17 cellular contexts compared by ENCODE assay signal in genomic region chr17:45104907-45105624, GRCh38. TPM values are rescaled to one million over a fixed set of nuclear protein-coding genes. Genes with fewer than 3 reads are reported as not detected.
DNase-seq lines count a peak whose midpoint lies in the region; ATAC-seq, FAIRE-seq and TF ChIP-seq lines count a peak whose summit lies in the region.
"Had no signal": no experiment of that assay in that cellular context is flagged by ENCODE, and none has a peak within 500 bp of the region (broad histone marks: within the 10 kb centered on the region; RNA-seq: fewer than 3 reads in every experiment).

No MANE protein-coding gene starts in this region.

- no peaks in the 10 kb centered on the region for H3K27me3 ChIP-seq in K562 (ENCODE audit: control insufficient read depth in 2 of 2, insufficient read depth in 2 of 2, low read length in 2 of 2)
- H3K27me3 ChIP-seq in sigmoid colon = no peaks in the 10 kb centered on the region
- no peaks in the 10 kb centered on the region for H3K27me3 ChIP-seq in testis
- H3K27me3 ChIP-seq: hepatocyte, transverse colon had no signal

- peaks cover 8% of the 10 kb centered on the region for H3K27me3 Mint-ChIP-seq in HFFc6 (ENCODE audit: insufficient read depth)
- H3K27me3 Mint-ChIP-seq: brain had no signal

- no peak for FAIRE-seq in K562 (lab: Jason Lieb, UNC)

- H3K4me1 Mint-ChIP-seq in HFFc6 (ENCODE audit: low read depth) = peaks cover 6% of the 10 kb centered on the region
- H3K4me1 Mint-ChIP-seq: brain had no signal

- ATAC-seq in K562 = no peak
- ATAC-seq: left colon had no signal

- TF ChIP-seq POLR2A in K562 (conservative IDR thresholded peaks at IDR 0.05) (no peak), sigmoid colon (IDR thresholded peaks at IDR 0.05) (no peak), testis (IDR thresholded peaks at IDR 0.05) (no peak)

- no peaks in the 10 kb centered on the region for H3K9me3 Mint-ChIP-seq in HFFc6
- H3K9me3 Mint-ChIP-seq: brain; T-helper 2 cell treated with Interferon-gamma antibody and Interleukin-4, amounts not matched to agents 5 μg/mL and 100 μg/mL, for 36 hours had no signal

- BruUV-seq in K562 (replicated peaks; lab: Mats Ljungman, UMichigan) = no TSS peak

- TF ChIP-seq EP300 in K562 (IDR thresholded peaks at IDR 0.05; ENCODE audit: low read length) (no peak), sigmoid colon (IDR thresholded peaks at IDR 0.05) (no peak)

- POLR2A ChIA-PET in K562 (lab: Yijun Ruan, JAX) = interaction anchor here (1.9 kb wide), 1 partner anchor 13 kb away, joined by 6 read pairs; no protein-coding TSS in a partner anchor

- no peaks in the 10 kb centered on the region for H3K79me2 ChIP-seq in K562 (ENCODE audit: control insufficient read depth, insufficient read depth, low read length)
- H3K79me2 ChIP-seq: hepatocyte had no signal

- H2AFZ ChIP-seq in K562 (ENCODE audit: low read depth, low read length) = no peak overlapping the region
- H2AFZ ChIP-seq: hepatocyte had no signal

- intact Hi-C loops in K562 (cut with micrococcal nuclease) = no loop called here
- intact Hi-C loops in sigmoid colon (cut with DNase I) = no loop called here
- intact Hi-C loops in testis (cut with DNase I; ENCODE audit: low total_unique reads) = no loop called here

- peaks cover 16% of the 10 kb centered on the region for H4K20me1 ChIP-seq in K562 (replicated peaks; ENCODE audit: control insufficient read depth, insufficient read depth, low read length)

- H3K4me1 ChIP-seq in K562 (replicated peaks in 1 of 2; ENCODE audit: control insufficient read depth in 2 of 2, insufficient read depth in 2 of 2, low read length in 2 of 2) = no peaks in the 10 kb centered on the region
- H3K4me1 ChIP-seq in sigmoid colon = peaks cover 0 to 40% (median 31%) of the 10 kb centered on the region in 4 donors
- peaks cover 43% of the 10 kb centered on the region for H3K4me1 ChIP-seq in testis
- H3K4me1 ChIP-seq: transverse colon had no signal

- H3K9me3 ChIP-seq in K562 (replicated peaks; ENCODE audit: control insufficient read depth, insufficient read depth, low read depth, low read length) (no peaks in the 10 kb centered on the region), sigmoid colon (no peaks in the 10 kb centered on the region), testis (no peaks in the 10 kb centered on the region)
- H3K9me3 ChIP-seq: transverse colon had no signal

- H3K36me3 ChIP-seq in K562 (ENCODE audit: control insufficient read depth, insufficient read depth, low read length) (peaks cover 85% of the 10 kb centered on the region), sigmoid colon (peaks cover 28 to 87% (median 57%) of the 10 kb centered on the region in 4 donors), testis (ENCODE audit: low read depth, missing control alignments) (no peaks in the 10 kb centered on the region)

- 0 out of 4 replicates have a peak overlapping the region, but pooled peaks of 1 of the 2 experiments have one; percentile 48 for H3K9ac ChIP-seq in K562 (ENCODE audit: insufficient read depth in 1 of 2, low read depth in 2 of 2, low read length in 2 of 2)

- in situ Hi-C loops in K562 (cut with MboI) = loop anchor here (5.0 kb wide), 1 partner anchor 183 kb away; no protein-coding TSS in a partner anchor

- DNase-seq in HFFc6 (no peak), K562 (ENCODE audit: extremely low read depth in 1 of 4, low spot score in 3 of 4) (no peak), sigmoid colon (no peak), GDM1 (lab: John Stamatoyannopoulos, UW) (no peak), testis (no peak)
- DNase-seq: activated naive CD4-positive, alpha-beta T cell treated with anti-CD3 and anti-CD28 coated beads, Interleukin-2, amount 50 U/mL, for 16 hours; DMS53; Kasumi-1; left colon; NCI-H2171 treated with DMSO at 0.1 percent for 48 hours; nucleus accumbens; SHP77; transverse colon had no signal

- 91% methylated on average over 13 of the region's 17 CpGs for WGBS in K562 (ENCODE audit: insufficient coverage, low coverage, missing lambda C conversion rate)
- WGBS in sigmoid colon, 2 donors = 80 to 88% methylated on average over 17 of the region's 17 CpGs
- 80 to 81% methylated on average over 14 to 17 of the region's 17 CpGs for WGBS in testis, 2 donors

- H3K27ac ChIP-seq in K562 (ENCODE audit: extremely low read depth, low read depth, low read length) (no peak overlapping the region), sigmoid colon (peak overlapping the region; percentile 5 to 87 (median 32)), testis (peak overlapping the region in 1 of 2 donors; percentile 77)
- H3K27ac ChIP-seq: C4-2B, hepatocyte, transverse colon had no signal

- H3K4me3 ChIP-seq in K562 (no peak overlapping the region), sigmoid colon (no peak overlapping the region), testis (no peak overlapping the region)
- H3K4me3 ChIP-seq: hepatocyte, transverse colon had no signal

- peak; percentile 38; the same call in 1 of the 2 replicates for TF ChIP-seq CTCF in HFFc6 (IDR thresholded peaks at IDR 0.05)
- TF ChIP-seq CTCF in K562 (IDR thresholded peaks at IDR 0.05 in 2 of 3, conservative IDR thresholded peaks at IDR 0.05 in 1 of 3; ENCODE audit: insufficient read depth in 2 of 3, low read depth in 1 of 3, low read length in 3 of 3) = 0 out of 6 replicates have a peak, but pooled peaks of 1 of the 3 experiments have one; percentile 33
- TF ChIP-seq CTCF in sigmoid colon (IDR thresholded peaks at IDR 0.05) = no peak
- TF ChIP-seq CTCF in testis (IDR thresholded peaks at IDR 0.05) = no peak

- no peak overlapping the region for H3K4me2 ChIP-seq in K562 (ENCODE audit: insufficient read depth, low read length)
- H3K4me2 ChIP-seq: hepatocyte had no signal

- TF ChIP-seq RAD21 in K562 (CRISPR knock-in tag; conservative IDR thresholded peaks at IDR 0.05 in 1 of 2, IDR thresholded peaks at IDR 0.05 in 1 of 2) = no peak

- H3K9me1 ChIP-seq in K562 (ENCODE audit: control insufficient read depth, insufficient read depth, low read length) = no peaks in the 10 kb centered on the region

- no peak overlapping the region for H3K4me3 Mint-ChIP-seq in HFFc6
- H3K4me3 Mint-ChIP-seq: brain; T-helper 2 cell treated with Interferon-gamma antibody and Interleukin-4, amounts not matched to agents 5 μg/mL and 100 μg/mL, for 36 hours had no signal

- H3K36me3 Mint-ChIP-seq in HFFc6 (ENCODE audit: low read depth) = peaks cover 25% of the 10 kb centered on the region

- H3K27ac Mint-ChIP-seq in HFFc6 = no peak overlapping the region
- H3K27ac Mint-ChIP-seq: T-helper 2 cell treated with Interferon-gamma antibody and Interleukin-4, amounts not matched to agents 5 μg/mL and 100 μg/mL, for 36 hours had no signal

- CTCF ChIA-PET in K562 (lab: Yijun Ruan, JAX; ENCODE audit: low intra/inter-chr PET ratio) = no interaction called here

RNA-seq across cellular contexts. Expression of gene PLCD3, which starts 27.2 kb away (rescaled TPM):
- 100 to 1,000 TPM in 1 of 6 experiments, 10 to 100 TPM in 5; 77.2 to 112 (median 83.8) TPM for total RNA-seq in HFFc6 (2021; fragmentation: NEBNext Ultra II Directional; extraction: Animal tissue kit (Norgen Biotek cat#: 25700))
- total RNA-seq in K562 (2011; cell fraction: chromatin; rRNA removed; ENCODE audit: low replicate concordance) = 4.5 and 16.3 TPM in 2 replicates
- 10.4 and 13.0 TPM in 2 replicates for total RNA-seq in K562 (2011; cell fraction: nucleolus; rRNA removed)
- total RNA-seq in K562 (2011; cell fraction: nucleoplasm; rRNA removed) = 4.2 and 4.8 TPM in 2 replicates
- 7.5 and 8.8 TPM in 2 replicates for total RNA-seq in K562 (2014; rRNA removed)
- total RNA-seq in K562 (2014; rRNA removed; fragmentation: Illumina TruSeq; extraction: Trizol) = 2.4 and 2.5 TPM in 2 replicates
- 4.0 and 4.6 TPM in 2 replicates for total RNA-seq in K562 (2015; rRNA removed; fragmentation: Illumina TruSeq; extraction: Trizol)
- 22.6 and 22.9 TPM in 2 replicates for total RNA-seq in K562 (2021)
- 8.1 and 16.5 TPM in 2 replicates for polyA plus RNA-seq in K562 (2011; rRNA removed)
- 15.2 and 44.8 TPM in 2 replicates for polyA plus RNA-seq in K562 (2011; cell fraction: cytosol; rRNA removed)
- 10.0 and 23.0 TPM in 2 replicates for polyA plus RNA-seq in K562 (2011; cell fraction: nucleus; rRNA removed)
- 13.0 and 13.6 TPM in 2 replicates for polyA plus RNA-seq in K562 (2012)
- 10.5 and 14.7 TPM in 2 replicates for polyA plus RNA-seq in K562 (2014; fragmentation: Illumina TruSeq; extraction: Trizol)
- under 1 TPM; 0.20 to 0.27 TPM for polyA plus RNA-seq in K562 (2014; fragmentation: Nextera tagmentation; extraction: Ambion mirVana)
- polyA plus RNA-seq in K562 (2014; rRNA removed) = 8.2 and 15.7 TPM in 2 replicates
- polyA minus RNA-seq in K562 (2011; rRNA and poly(A)+ RNA removed) = 1.6 and 13.2 TPM in 2 replicates
- 17.4 and 18.3 TPM in 2 replicates for polyA minus RNA-seq in K562 (2011; cell fraction: cytosol; rRNA and poly(A)+ RNA removed)
- polyA minus RNA-seq in K562 (2011; cell fraction: nucleus; rRNA and poly(A)+ RNA removed) = 3.4 and 8.9 TPM in 2 replicates
- total RNA-seq in sigmoid colon = 10 to 100 TPM; 27.4 to 45.7 (median 33.9) TPM
- 100 to 1,000 TPM; 114 to 274 (median 137) TPM for polyA plus RNA-seq in sigmoid colon
- 100 to 1,000 TPM in 1 of 2 donors, 10 to 100 TPM in 1; 86.3 to 106 TPM for total RNA-seq in testis
- polyA plus RNA-seq in testis (ENCODE audit: insufficient read depth, low read depth, low replicate concordance) = 62.2 TPM

RNA-seq across cellular contexts. Expression of gene ACBD4, which starts 30.4 kb away (rescaled TPM):
- 1 to 10 TPM; 5.0 to 8.0 (median 6.5) TPM for total RNA-seq in HFFc6 (2021; fragmentation: NEBNext Ultra II Directional; extraction: Animal tissue kit (Norgen Biotek cat#: 25700))
- 14.7 and 39.0 TPM in 2 replicates for total RNA-seq in K562 (2011; cell fraction: chromatin; rRNA removed; ENCODE audit: low replicate concordance)
- 32.7 and 33.0 TPM in 2 replicates for total RNA-seq in K562 (2011; cell fraction: nucleolus; rRNA removed)
- 14.5 and 17.5 TPM in 2 replicates for total RNA-seq in K562 (2011; cell fraction: nucleoplasm; rRNA removed)
- total RNA-seq in K562 (2014; rRNA removed) (5.5 and 6.3 TPM in 2 replicates), K562 (2014; rRNA removed; fragmentation: Illumina TruSeq; extraction: Trizol) (1.6 and 2.1 TPM in 2 replicates), K562 (2015; rRNA removed; fragmentation: Illumina TruSeq; extraction: Trizol) (2.0 and 2.1 TPM in 2 replicates), K562 (2021) (4.7 and 5.7 TPM in 2 replicates), sigmoid colon (10 to 100 TPM; 20.0 to 24.9 (median 21.9) TPM), testis (1 to 10 TPM; 8.3 to 9.1 TPM)
- polyA plus RNA-seq in K562 (2011; rRNA removed) (6.9 and 9.1 TPM in 2 replicates), K562 (2014; fragmentation: Illumina TruSeq; extraction: Trizol) (4.6 and 5.4 TPM in 2 replicates), K562 (2014; fragmentation: Nextera tagmentation; extraction: Ambion mirVana) (under 1 TPM; 0.14 to 0.15 TPM), K562 (2014; rRNA removed) (5.6 and 7.0 TPM in 2 replicates), sigmoid colon (10 to 100 TPM; 13.2 to 36.5 (median 20.1) TPM), testis (ENCODE audit: insufficient read depth, low read depth, low replicate concordance) (7.5 TPM)
- 4.9 and 7.5 TPM in 2 replicates for polyA plus RNA-seq in K562 (2011; cell fraction: cytosol; rRNA removed)
- polyA plus RNA-seq in K562 (2011; cell fraction: nucleus; rRNA removed) = 24.3 and 48.8 TPM in 2 replicates
- polyA plus RNA-seq in K562 (2012) = 6.1 and 12.0 TPM in 2 replicates
- polyA minus RNA-seq in K562 (2011; rRNA and poly(A)+ RNA removed) = 1.8 and 2.6 TPM in 2 replicates
- 3.7 and 4.4 TPM in 2 replicates for polyA minus RNA-seq in K562 (2011; cell fraction: cytosol; rRNA and poly(A)+ RNA removed)
- 17.5 and 22.5 TPM in 2 replicates for polyA minus RNA-seq in K562 (2011; cell fraction: nucleus; rRNA and poly(A)+ RNA removed)

RNA-seq across cellular contexts. Expression of gene HEXIM1, which starts 43.2 kb away (rescaled TPM):
- total RNA-seq in HFFc6 (2021; fragmentation: NEBNext Ultra II Directional; extraction: Animal tissue kit (Norgen Biotek cat#: 25700)) = 10 to 100 TPM; 31.8 to 42.0 (median 34.5) TPM
- 13.2 and 13.4 TPM in 2 replicates for total RNA-seq in K562 (2011; cell fraction: chromatin; rRNA removed; ENCODE audit: low replicate concordance)
- total RNA-seq in K562 (2011; cell fraction: nucleolus; rRNA removed) = 10.9 and 13.0 TPM in 2 replicates
- total RNA-seq in K562 (2011; cell fraction: nucleoplasm; rRNA removed) = 15.3 and 17.7 TPM in 2 replicates
- total RNA-seq in K562 (2014; rRNA removed) (18.5 and 18.8 TPM in 2 replicates), K562 (2014; rRNA removed; fragmentation: Illumina TruSeq; extraction: Trizol) (4.0 and 4.2 TPM in 2 replicates), K562 (2015; rRNA removed; fragmentation: Illumina TruSeq; extraction: Trizol) (6.6 and 7.3 TPM in 2 replicates), K562 (2021) (21.4 and 28.3 TPM in 2 replicates), sigmoid colon (10 to 100 TPM; 41.0 to 60.9 (median 49.4) TPM), testis (10 to 100 TPM; 51.8 to 68.8 TPM)
- polyA plus RNA-seq in K562 (2011; rRNA removed) (7.9 and 9.1 TPM in 2 replicates), K562 (2014; fragmentation: Illumina TruSeq; extraction: Trizol) (20.9 and 27.2 TPM in 2 replicates), K562 (2014; fragmentation: Nextera tagmentation; extraction: Ambion mirVana) (1 to 10 TPM; 1.4 to 1.6 TPM), K562 (2014; rRNA removed) (24.4 and 26.2 TPM in 2 replicates), sigmoid colon (10 to 100 TPM; 21.6 to 38.8 (median 24.7) TPM), testis (ENCODE audit: insufficient read depth, low read depth, low replicate concordance) (38.8 TPM)
- 8.8 and 11.7 TPM in 2 replicates for polyA plus RNA-seq in K562 (2011; cell fraction: cytosol; rRNA removed)
- polyA plus RNA-seq in K562 (2011; cell fraction: nucleus; rRNA removed) = 7.8 and 10.5 TPM in 2 replicates
- polyA plus RNA-seq in K562 (2012) = 18.0 and 23.2 TPM in 2 replicates
- 3.2 and 4.6 TPM in 2 replicates for polyA minus RNA-seq in K562 (2011; rRNA and poly(A)+ RNA removed)
- 5.6 and 6.3 TPM in 2 replicates for polyA minus RNA-seq in K562 (2011; cell fraction: cytosol; rRNA and poly(A)+ RNA removed)
- 3.8 and 7.1 TPM in 2 replicates for polyA minus RNA-seq in K562 (2011; cell fraction: nucleus; rRNA and poly(A)+ RNA removed)

RNA-seq across cellular contexts. Expression of gene NMT1, which starts 43.9 kb away (rescaled TPM):
- 100 to 1,000 TPM; 135 to 152 (median 142) TPM for total RNA-seq in HFFc6 (2021; fragmentation: NEBNext Ultra II Directional; extraction: Animal tissue kit (Norgen Biotek cat#: 25700))
- total RNA-seq in K562 (2011; cell fraction: chromatin; rRNA removed; ENCODE audit: low replicate concordance) = 146 and 215 TPM in 2 replicates
- 112 and 131 TPM in 2 replicates for total RNA-seq in K562 (2011; cell fraction: nucleolus; rRNA removed)
- total RNA-seq in K562 (2011; cell fraction: nucleoplasm; rRNA removed) = 122 and 132 TPM in 2 replicates
- total RNA-seq in K562 (2014; rRNA removed) = 116 and 117 TPM in 2 replicates
- 105 and 140 TPM in 2 replicates for total RNA-seq in K562 (2014; rRNA removed; fragmentation: Illumina TruSeq; extraction: Trizol)
- total RNA-seq in K562 (2015; rRNA removed; fragmentation: Illumina TruSeq; extraction: Trizol) = 402 and 569 TPM in 2 replicates
- total RNA-seq in K562 (2021) = 213 and 214 TPM in 2 replicates
- 115 and 126 TPM in 2 replicates for polyA plus RNA-seq in K562 (2011; rRNA removed)
- polyA plus RNA-seq in K562 (2011; cell fraction: cytosol; rRNA removed) = 52.9 and 59.1 TPM in 2 replicates
- polyA plus RNA-seq in K562 (2011; cell fraction: nucleus; rRNA removed) = 165 and 192 TPM in 2 replicates
- 120 and 129 TPM in 2 replicates for polyA plus RNA-seq in K562 (2012)
- polyA plus RNA-seq in K562 (2014; fragmentation: Illumina TruSeq; extraction: Trizol) = 205 and 323 TPM in 2 replicates
- polyA plus RNA-seq in K562 (2014; fragmentation: Nextera tagmentation; extraction: Ambion mirVana) = 100 to 1,000 TPM; 297 to 332 TPM
- polyA plus RNA-seq in K562 (2014; rRNA removed) = 86.7 and 116 TPM in 2 replicates
- polyA minus RNA-seq in K562 (2011; rRNA and poly(A)+ RNA removed) = 85.9 and 107 TPM in 2 replicates
- 222 and 388 TPM in 2 replicates for polyA minus RNA-seq in K562 (2011; cell fraction: cytosol; rRNA and poly(A)+ RNA removed)
- 42.5 and 94.9 TPM in 2 replicates for polyA minus RNA-seq in K562 (2011; cell fraction: nucleus; rRNA and poly(A)+ RNA removed)
- 10 to 100 TPM; 41.0 to 59.2 (median 55.6) TPM for total RNA-seq in sigmoid colon
- polyA plus RNA-seq in sigmoid colon = 10 to 100 TPM; 13.2 to 38.4 (median 15.3) TPM
- 10 to 100 TPM; 76.1 to 79.0 TPM for total RNA-seq in testis
- 143 TPM for polyA plus RNA-seq in testis (ENCODE audit: insufficient read depth, low read depth, low replicate concordance)

RNA-seq across cellular contexts. Expression of gene DCAKD, which starts 53.6 kb away (rescaled TPM):
- total RNA-seq in HFFc6 (2021; fragmentation: NEBNext Ultra II Directional; extraction: Animal tissue kit (Norgen Biotek cat#: 25700)) = 10 to 100 TPM; 34.0 to 38.9 (median 35.8) TPM
- total RNA-seq in K562 (2011; cell fraction: chromatin; rRNA removed; ENCODE audit: low replicate concordance) = 25.9 and 66.5 TPM in 2 replicates
- total RNA-seq in K562 (2011; cell fraction: nucleolus; rRNA removed) = 45.1 and 50.5 TPM in 2 replicates
- 43.3 and 55.3 TPM in 2 replicates for total RNA-seq in K562 (2011; cell fraction: nucleoplasm; rRNA removed)
- 26.1 and 43.3 TPM in 2 replicates for total RNA-seq in K562 (2014; rRNA removed)
- total RNA-seq in K562 (2014; rRNA removed; fragmentation: Illumina TruSeq; extraction: Trizol) = 15.3 and 17.4 TPM in 2 replicates
- total RNA-seq in K562 (2015; rRNA removed; fragmentation: Illumina TruSeq; extraction: Trizol) = 26.2 and 26.5 TPM in 2 replicates
- 35.5 and 39.8 TPM in 2 replicates for total RNA-seq in K562 (2021)
- polyA plus RNA-seq in K562 (2011; rRNA removed) = 14.4 and 28.6 TPM in 2 replicates
- polyA plus RNA-seq in K562 (2011; cell fraction: cytosol; rRNA removed) = 41.8 and 53.1 TPM in 2 replicates
- 36.7 and 47.4 TPM in 2 replicates for polyA plus RNA-seq in K562 (2011; cell fraction: nucleus; rRNA removed)
- polyA plus RNA-seq in K562 (2012) = 35.0 and 52.4 TPM in 2 replicates
- 21.4 and 27.7 TPM in 2 replicates for polyA plus RNA-seq in K562 (2014; fragmentation: Illumina TruSeq; extraction: Trizol)
- 1 to 10 TPM; 7.9 to 9.6 TPM for polyA plus RNA-seq in K562 (2014; fragmentation: Nextera tagmentation; extraction: Ambion mirVana)
- polyA plus RNA-seq in K562 (2014; rRNA removed) = 23.5 and 24.8 TPM in 2 replicates
- 22.1 and 31.4 TPM in 2 replicates for polyA minus RNA-seq in K562 (2011; rRNA and poly(A)+ RNA removed)
- polyA minus RNA-seq in K562 (2011; cell fraction: cytosol; rRNA and poly(A)+ RNA removed) = 42.1 and 46.3 TPM in 2 replicates
- 16.8 and 23.1 TPM in 2 replicates for polyA minus RNA-seq in K562 (2011; cell fraction: nucleus; rRNA and poly(A)+ RNA removed)
- 10 to 100 TPM; 25.2 to 46.0 (median 31.9) TPM for total RNA-seq in sigmoid colon
- 10 to 100 TPM in 1 of 3 donors, 1 to 10 TPM in 2; 5.1 to 14.7 (median 7.8) TPM for polyA plus RNA-seq in sigmoid colon
- total RNA-seq in testis = 10 to 100 TPM; 63.1 to 72.5 TPM
- polyA plus RNA-seq in testis (ENCODE audit: insufficient read depth, low read depth, low replicate concordance) = 33.2 TPM
